In genomic region chrX:39301041-39301440, GRCh38 we compare ENCODE assay signal across 24 cellular contexts.
DNase-seq lines count a peak whose midpoint lies in the region; ATAC-seq and TF ChIP-seq lines count a peak whose summit lies in the region.
"Had no signal": no experiment of that assay in that cellular context is flagged by ENCODE, and none has a peak within 500 bp of the region (broad histone marks: within the 10 kb centered on the region; RNA-seq: fewer than 3 reads in every experiment).

No MANE protein-coding gene starts in this region.

- no peak overlapping the region for H3K27ac Mint-ChIP-seq in activated CD8-positive, alpha-beta memory T cell treated with anti-CD3 and anti-CD28 coated beads, Interleukin-2, amount 10 ng/mL, durations not matched to agents 7 days and 5 days
- H3K27ac Mint-ChIP-seq: stimulated activated memory B cell treated with anti-CD40 and anti-IgM and Interleukin-4, amounts not matched to agents 10 μg/mL and 1 μg/mL and 100 μg/mL, for 72 hours had no signal

- H3K27me3 Mint-ChIP-seq in activated CD8-positive, alpha-beta memory T cell treated with anti-CD3 and anti-CD28 coated beads, Interleukin-2, amount 10 ng/mL, durations not matched to agents 7 days and 5 days = no peaks in the 10 kb centered on the region

- TF ChIP-seq POLR2A in heart left ventricle (IDR thresholded peaks at IDR 0.05) (no peak), vagina (IDR thresholded peaks at IDR 0.05) (no peak)

- 43 to 100% (median 90%) methylated on average over 1 of the region's 1 CpG for WGBS in heart left ventricle, 4 donors

- no peaks in the 10 kb centered on the region for H3K4me1 ChIP-seq in right atrium auricular region
- no peaks in the 10 kb centered on the region for H3K4me1 ChIP-seq in heart left ventricle
- H3K4me1 ChIP-seq in vagina = no peaks in the 10 kb centered on the region
- H3K4me1 ChIP-seq: Caco-2, prostate gland, uterus had no signal

- H3K9me3 Mint-ChIP-seq in activated CD8-positive, alpha-beta memory T cell treated with anti-CD3 and anti-CD28 coated beads, Interleukin-2, amount 10 ng/mL, durations not matched to agents 7 days and 5 days (ENCODE audit: low read depth) = peaks cover 5% of the 10 kb centered on the region
- H3K9me3 Mint-ChIP-seq: stimulated activated memory B cell treated with anti-CD40 and anti-IgM and Interleukin-4, amounts not matched to agents 10 μg/mL and 1 μg/mL and 100 μg/mL, for 72 hours had no signal

- no peak for ATAC-seq in heart left ventricle
- ATAC-seq in HG02870 (IDR thresholded peaks at IDR 0.05; ENCODE audit: unreplicated experiment) = no peak
- no peak for ATAC-seq in activated CD8-positive, alpha-beta memory T cell treated with anti-CD3 and anti-CD28 coated beads, Interleukin-2, amount 10 ng/mL, durations not matched to agents 7 days and 5 days
- ATAC-seq in HG03460 (IDR thresholded peaks at IDR 0.05; ENCODE audit: unreplicated experiment) = no peak
- ATAC-seq: stimulated activated memory B cell treated with anti-CD40 and anti-IgM and Interleukin-4, amounts not matched to agents 10 μg/mL and 1 μg/mL and 100 μg/mL, for 72 hours had no signal

- H3K4me3 ChIP-seq in right atrium auricular region = no peak overlapping the region
- H3K4me3 ChIP-seq in heart left ventricle = no peak overlapping the region
- H3K4me3 ChIP-seq in vagina = no peak overlapping the region
- H3K4me3 ChIP-seq: BLaER1, coronary artery, prostate gland, uterus had no signal

- no peaks in the 10 kb centered on the region for H3K36me3 Mint-ChIP-seq in activated CD8-positive, alpha-beta memory T cell treated with anti-CD3 and anti-CD28 coated beads, Interleukin-2, amount 10 ng/mL, durations not matched to agents 7 days and 5 days
- H3K36me3 Mint-ChIP-seq: stimulated activated memory B cell treated with anti-CD40 and anti-IgM and Interleukin-4, amounts not matched to agents 10 μg/mL and 1 μg/mL and 100 μg/mL, for 72 hours had no signal

- intact Hi-C loops in heart left ventricle (cut with DNase I) (no loop called here), vagina (cut with DNase I) (no loop called here)

- no peak overlapping the region for H3K4me3 Mint-ChIP-seq in activated CD8-positive, alpha-beta memory T cell treated with anti-CD3 and anti-CD28 coated beads, Interleukin-2, amount 10 ng/mL, durations not matched to agents 7 days and 5 days
- H3K4me3 Mint-ChIP-seq: stimulated activated memory B cell treated with anti-CD40 and anti-IgM and Interleukin-4, amounts not matched to agents 10 μg/mL and 1 μg/mL and 100 μg/mL, for 72 hours had no signal

- peaks cover 0 to 9% of the 10 kb centered on the region in 2 donors for H3K9me3 ChIP-seq in right atrium auricular region
- H3K9me3 ChIP-seq in heart left ventricle = peaks cover 0 to 15% (median 0%) of the 10 kb centered on the region in 12 donors
- no peaks in the 10 kb centered on the region for H3K9me3 ChIP-seq in vagina
- H3K9me3 ChIP-seq: Caco-2, prostate gland, SK-N-SH, uterus had no signal

- H3K27me3 ChIP-seq in right atrium auricular region (no peaks in the 10 kb centered on the region), heart left ventricle (peaks cover 0 to 3% (median 0%) of the 10 kb centered on the region in 9 donors), vagina (no peaks in the 10 kb centered on the region)
- H3K27me3 ChIP-seq: BLaER1, brain microvascular endothelial cell had no signal

- H3K27ac ChIP-seq in right atrium auricular region (no peak overlapping the region), heart left ventricle (no peak overlapping the region), vagina (no peak overlapping the region)
- H3K27ac ChIP-seq: BLaER1, brain microvascular endothelial cell, coronary artery, prostate gland, uterus had no signal

- TF ChIP-seq CTCF in right atrium auricular region (IDR thresholded peaks at IDR 0.05) = no peak
- TF ChIP-seq CTCF in heart left ventricle (IDR thresholded peaks at IDR 0.05) = no peak
- no peak for TF ChIP-seq CTCF in vagina (IDR thresholded peaks at IDR 0.05)

- H3K4me1 Mint-ChIP-seq in activated CD8-positive, alpha-beta memory T cell treated with anti-CD3 and anti-CD28 coated beads, Interleukin-2, amount 10 ng/mL, durations not matched to agents 7 days and 5 days = no peaks in the 10 kb centered on the region
- H3K4me1 Mint-ChIP-seq: stimulated activated memory B cell treated with anti-CD40 and anti-IgM and Interleukin-4, amounts not matched to agents 10 μg/mL and 1 μg/mL and 100 μg/mL, for 72 hours had no signal

- H3K36me3 ChIP-seq in right atrium auricular region (no peaks in the 10 kb centered on the region), heart left ventricle (no peaks in the 10 kb centered on the region), vagina (no peaks in the 10 kb centered on the region)
- H3K36me3 ChIP-seq: brain microvascular endothelial cell, prostate gland, uterus had no signal

- DNase-seq in right atrium auricular region (ENCODE audit: low spot score) (peak; percentile 11), heart left ventricle (no peak), NCI-H2107 treated with DMSO at 0.1 percent for 48 hours (lab: John Stamatoyannopoulos, UW; ENCODE audit: unreplicated experiment) (peak; percentile 80), NCI-H524 treated with DMSO at 0.1 percent for 48 hours (lab: John Stamatoyannopoulos, UW) (peak; percentile 96), vagina (ENCODE audit: extremely low spot score in 2 of 2) (peak; percentile 28 to 47)
- DNase-seq in activated CD8-positive, alpha-beta memory T cell treated with anti-CD3 and anti-CD28 coated beads, Interleukin-2, amount 10 ng/mL, durations not matched to agents 7 days and 5 days = no peak
- DNase-seq: ACHN; activated CD4-positive, alpha-beta T cell treated with anti-CD3 and anti-CD28 coated beads, Interleukin-2, amount 50 U/mL, for 4 hours; activated effector memory CD4-positive, alpha-beta T cell treated with anti-CD3 and anti-CD28 coated beads, Interleukin-2, amount 50 U/mL, for 16 hours; brain microvascular endothelial cell; Caco-2; HCEC 1CT; KBM-7; NCI-H2227 treated with DMSO at 0.1 percent for 48 hours; SK-N-SH; stimulated activated CD4-positive, alpha-beta T cell treated with anti-CD3 and anti-CD28 coated beads, Interleukin-2, amount 100 ng/mL, for 24 hours; T-helper 2 cell; uterus had no signal

- CTCF ChIA-PET in activated CD8-positive, alpha-beta memory T cell treated with anti-CD3 and anti-CD28 coated beads, Interleukin-2, amount 10 ng/mL, durations not matched to agents 7 days and 5 days (lab: Charles Lee) = no interaction called here

Comparison
In these comparisons a context has a peak if more than half of its experiments do, and no peak if none do; other contexts are left out.
1. DNase-seq: peak in right atrium auricular region (single experiment), NCI-H2107 treated with DMSO at 0.1 percent for 48 hours (single experiment), NCI-H524 treated with DMSO at 0.1 percent for 48 hours (single experiment) and vagina (2 of 2); none in heart left ventricle (0 of 5) and activated CD8-positive, alpha-beta memory T cell treated with anti-CD3 and anti-CD28 coated beads, Interleukin-2, amount 10 ng/mL, durations not matched to agents 7 days and 5 days (single experiment).